Comparison of ENCODE assay signal across 20 cellular contexts in genomic region chr7:652881-653280, GRCh38.
"Had no signal": no experiment of that assay in that cellular context is flagged by ENCODE, and none has a peak within 500 bp of the region (broad histone marks: within the 10 kb centered on the region; RNA-seq: fewer than 3 reads in every experiment).

No MANE protein-coding gene starts in this region.

- H3K79me2 ChIP-seq: hepatocyte had no signal

- FAIRE-seq: endothelial cell of umbilical vein, frontal cortex had no signal

- ATAC-seq: foreskin keratinocyte, gastroesophageal sphincter, heart left ventricle, left cardiac atrium, left lung, left ventricle myocardium superior, lower lobe of right lung, mucosa of descending colon had no signal

- H3K4me2 ChIP-seq: hepatocyte had no signal

- H3K27me3 Mint-ChIP-seq: dendritic cell treated with granulocyte-macrophage colony-stimulating factor and Interleukin-4, amounts not matched to agents 40 ng/mL and 50 ng/mL, for 4 days had no signal

- H3K4me3 ChIP-seq: colonic mucosa, esophagus muscularis mucosa, gastroesophageal sphincter, heart left ventricle, hepatocyte, left lung, lower lobe of right lung, mucosa of descending colon had no signal

- H3K36me3 ChIP-seq: colonic mucosa, esophagus muscularis mucosa, gastroesophageal sphincter, heart left ventricle, left lung, lower lobe of right lung had no signal

- H3K9me3 Mint-ChIP-seq: dendritic cell treated with granulocyte-macrophage colony-stimulating factor and Interleukin-4, amounts not matched to agents 40 ng/mL and 50 ng/mL, for 4 days; immature natural killer cell; mesothelial cell of epicardium had no signal

- DNase-seq: colonic mucosa, cortex of kidney, foreskin keratinocyte, hypothalamus, immature natural killer cell, islet precursor cell, left cardiac atrium, left ventricle myocardium superior, lower lobe of right lung, mesenchymal stem cell had no signal

- H3K27ac Mint-ChIP-seq: dendritic cell treated with granulocyte-macrophage colony-stimulating factor and Interleukin-4, amounts not matched to agents 40 ng/mL and 50 ng/mL, for 4 days; immature natural killer cell; mesothelial cell of epicardium had no signal

- H2AFZ ChIP-seq: hepatocyte had no signal

- H3K4me1 ChIP-seq: colonic mucosa, foreskin keratinocyte, left lung, lower lobe of right lung had no signal

- H3K36me3 Mint-ChIP-seq: immature natural killer cell, mesothelial cell of epicardium had no signal

- H3K4me3 Mint-ChIP-seq: dendritic cell treated with granulocyte-macrophage colony-stimulating factor and Interleukin-4, amounts not matched to agents 40 ng/mL and 50 ng/mL, for 4 days; immature natural killer cell; mesothelial cell of epicardium had no signal

- H3K4me1 Mint-ChIP-seq: immature natural killer cell, mesothelial cell of epicardium had no signal

- H3K27ac ChIP-seq: colonic mucosa, esophagus muscularis mucosa, foreskin keratinocyte, gastroesophageal sphincter, heart left ventricle, hepatocyte, left lung, lower lobe of right lung had no signal

- H3K27me3 ChIP-seq: colonic mucosa, esophagus muscularis mucosa, foreskin keratinocyte, gastroesophageal sphincter, heart left ventricle, hepatocyte, left lung had no signal

- H3K9me3 ChIP-seq: colonic mucosa, esophagus muscularis mucosa, gastroesophageal sphincter, heart left ventricle, lower lobe of right lung, mucosa of descending colon had no signal
